8 cellular contexts compared by ENCODE assay signal in the genomic region with DNA sequence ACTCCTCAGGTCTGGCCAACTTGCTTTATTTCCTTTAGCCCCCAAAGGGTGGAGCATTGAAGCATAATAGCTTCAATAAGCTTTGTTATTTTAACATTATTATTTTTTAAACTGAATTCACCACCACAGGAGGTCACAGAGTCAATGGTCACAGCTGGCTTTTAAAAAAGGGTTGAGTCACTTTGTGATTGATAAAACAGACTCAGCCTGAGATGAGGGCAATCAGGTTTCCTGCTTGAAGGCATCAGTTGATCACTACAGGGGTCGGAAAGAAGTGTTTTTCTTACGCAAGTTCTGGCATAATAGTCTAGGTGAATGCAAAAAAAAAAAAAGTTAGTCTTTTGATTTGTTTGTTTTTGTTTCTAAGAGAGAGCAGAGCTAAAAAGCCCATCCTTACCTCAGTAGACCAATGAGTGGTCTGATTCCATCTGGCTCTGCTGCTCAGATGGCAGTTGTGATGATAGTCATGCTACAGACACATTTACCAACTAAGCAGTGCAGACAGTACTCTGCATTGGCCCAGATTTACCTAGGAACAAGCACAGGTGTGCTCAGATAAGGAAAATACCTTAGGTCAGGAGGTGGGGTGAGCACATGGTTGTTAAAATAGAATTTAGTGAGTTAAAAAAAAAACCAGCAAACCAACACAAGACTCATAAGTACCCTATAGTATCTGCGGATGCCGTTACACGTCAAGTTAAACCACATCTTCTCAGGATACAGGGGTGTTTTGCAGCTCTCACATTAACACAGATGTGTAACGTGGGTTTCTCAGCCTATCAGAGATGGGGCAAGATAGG. TPM values are rescaled to one million over a fixed set of nuclear protein-coding genes. Genes with fewer than 3 reads are reported as not detected.
DNase-seq lines count a peak whose midpoint lies in the region; ATAC-seq, FAIRE-seq and TF ChIP-seq lines count a peak whose summit lies in the region.

No MANE protein-coding gene starts in this region.

- H3K9me3 ChIP-seq in GM12878 (replicated peaks; ENCODE audit: control insufficient read depth, insufficient read depth, low read length) (no peaks in the 10 kb centered on the region; the same call in 2 of the 3 replicates), pancreas (no peaks in the 10 kb centered on the region)

- no peak for FAIRE-seq in GM12878 (lab: Jason Lieb, UNC)
- FAIRE-seq in pancreas (lab: Jason Lieb, UNC) = no peak

- H3K27me3 ChIP-seq in GM12878 (replicated peaks in 1 of 2; ENCODE audit: control insufficient read depth in 2 of 2, insufficient read depth in 2 of 2, low read length in 1 of 2) (no peaks in the 10 kb centered on the region), pancreas (no peaks in the 10 kb centered on the region)

- in situ Hi-C loops in GM12878 (cut with MboI) = no loop called here

- POLR2A ChIA-PET in GM12878 (lab: Charles Lee) = no interaction called here

- H3K36me3 ChIP-seq in GM12878 (ENCODE audit: control insufficient read depth in 2 of 2, insufficient read depth in 2 of 2, low read length in 1 of 2) (no peaks in the 10 kb centered on the region), pancreas (no peaks in the 10 kb centered on the region)

- TF ChIP-seq POLR2A in GM12878 (IDR thresholded peaks at IDR 0.05; ENCODE audit: low read depth, low read length) = no peak

- H4K20me1 ChIP-seq in GM12878 (ENCODE audit: control insufficient read depth, insufficient read depth) = no peaks in the 10 kb centered on the region

- H3K4me2 ChIP-seq in GM12878 (ENCODE audit: control insufficient read depth, insufficient read depth) = peak overlapping the region; percentile 97

- DNase-seq in GM12878 (ENCODE audit: low read depth, low spot score) (no peak), pancreas (no peak), NCI-H446 treated with DMSO at 0.1 percent for 48 hours (lab: John Stamatoyannopoulos, UW) (no peak), NCI-H2081 treated with DMSO at 0.1 percent for 48 hours (lab: John Stamatoyannopoulos, UW) (no peak), HCEC 1CT (no peak), GM03348 (ENCODE audit: low spot score) (no peak)

- peak overlapping the region; percentile 79 for H3K9ac ChIP-seq in GM12878 (ENCODE audit: control insufficient read depth, insufficient read depth, low read length)

- H3K79me2 ChIP-seq in GM12878 (ENCODE audit: control insufficient read depth, insufficient read depth, low read length) = no peaks in the 10 kb centered on the region

- ATAC-seq in GM18861 (IDR thresholded peaks at IDR 0.05; ENCODE audit: unreplicated experiment) = peak; percentile 25
- ATAC-seq in HG03175 (IDR thresholded peaks at IDR 0.05; ENCODE audit: unreplicated experiment) = peak; percentile 29
- peak; percentile 5; the same call in 1 of the 3 replicates for ATAC-seq in GM12878
- ATAC-seq in pancreas = peak in 3 of 4 donors; percentile 28 to 38 (median 31)

- 11% methylated on average over 6 of the region's 6 CpGs for WGBS in GM12878 (ENCODE audit: insufficient coverage, insufficient replicate concordance, low lambda C conversion rate, missing lambda C conversion rate)
- 57 to 68% methylated on average over 6 of the region's 6 CpGs for WGBS in pancreas, 2 donors

- peak overlapping the region; percentile 88 for H3K27ac ChIP-seq in GM12878 (ENCODE audit: control insufficient read depth, insufficient read depth)
- H3K27ac ChIP-seq in pancreas = peak overlapping the region in 2 of 4 donors; percentile 4 to 5

- RAD21 ChIA-PET in GM12878 (lab: Charles Lee; ENCODE audit: unreplicated experiment) = interaction anchor here (0.9 to 2.6 kb wide), 5 partner anchors 77 to 115 kb away, joined by 3 to 29 read pairs (median 10); no protein-coding TSS in a partner anchor

- CTCF ChIA-PET in GM12878 (lab: Yijun Ruan, JAX) = interaction anchor here (1.5 to 2.5 kb wide), 3 partner anchors 73 to 122 kb away, joined by 4 to 22 read pairs (median 5); no protein-coding TSS in a partner anchor

- H3K4me3 ChIP-seq in GM12878 (peak overlapping the region; percentile 63), pancreas (no peak overlapping the region)

- intact Hi-C loops in GM12878 (cut with micrococcal nuclease; ENCODE audit: unreplicated experiment) = loop anchor here (1.0 to 10.0 kb wide), 2 partner anchors 77 to 470 kb away; partner anchors contain the start of genes ATP6V1A and NAA50
- intact Hi-C loops in pancreas (cut with DNase I) = no loop called here

- TF ChIP-seq CTCF in GM12878 (IDR thresholded peaks at IDR 0.05 in 2 of 3, conservative IDR thresholded peaks at IDR 0.05 in 1 of 3; ENCODE audit: control insufficient read depth in 2 of 3, extremely low read depth in 1 of 3, insufficient read depth in 1 of 3, low read depth in 3 of 3, low read length in 3 of 3) (no peak), pancreas (IDR thresholded peaks at IDR 0.05) (no peak)

- SMC1A ChIA-PET in GM12878 (lab: Charles Lee; ENCODE audit: uncharacterized antibody, unreplicated experiment) = interaction anchor here (0.6 to 2.6 kb wide), 11 partner anchors 10 to 120 kb away, joined by 3 to 18 read pairs (median 3); no protein-coding TSS in a partner anchor

- TF ChIP-seq RAD21 in GM12878 (IDR thresholded peaks at IDR 0.05; ENCODE audit: insufficient read depth, low read depth, low read length) = no peak

- H2AFZ ChIP-seq in GM12878 (ENCODE audit: control insufficient read depth, low read depth, low read length) = peak overlapping the region; percentile 74

- H3K4me1 ChIP-seq in GM12878 (ENCODE audit: control insufficient read depth, insufficient read depth, low read length) (peaks cover 20% of the 10 kb centered on the region), pancreas (no peaks in the 10 kb centered on the region)

- no TSS peak for BruUV-seq in GM12878 (replicated peaks; lab: Mats Ljungman, UMichigan)

- TF ChIP-seq EP300 in GM12878 (IDR thresholded peaks at IDR 0.05; ENCODE audit: borderline replicate concordance in 1 of 2, control insufficient read depth in 1 of 2, low read depth in 2 of 2, low read length in 2 of 2) = peak in 1 of 2 experiments; percentile 31; a peak in 1 of 4 replicates

TF ChIP-seq in GM12878, 131 proteins besides CTCF, POLR2A, EP300 and RAD21:
- TF ChIP-seq ATF7 (IDR thresholded peaks at IDR 0.05; ENCODE audit: low read depth) = no peak
- no peak for TF ChIP-seq LARP7 (IDR thresholded peaks at IDR 0.05)
- peak; percentile 31; the same call in 1 of the 2 replicates for TF ChIP-seq ZNF384 (IDR thresholded peaks at IDR 0.05; ENCODE audit: borderline replicate concordance, low read depth, low read length)
- TF ChIP-seq, protein P1, sequence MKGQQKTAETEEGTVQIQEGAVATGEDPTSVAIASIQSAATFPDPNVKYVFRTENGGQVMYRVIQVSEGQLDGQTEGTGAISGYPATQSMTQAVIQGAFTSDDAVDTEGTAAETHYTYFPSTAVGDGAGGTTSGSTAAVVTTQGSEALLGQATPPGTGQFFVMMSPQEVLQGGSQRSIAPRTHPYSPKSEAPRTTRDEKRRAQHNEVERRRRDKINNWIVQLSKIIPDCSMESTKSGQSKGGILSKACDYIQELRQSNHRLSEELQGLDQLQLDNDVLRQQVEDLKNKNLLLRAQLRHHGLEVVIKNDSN (IDR thresholded peaks at IDR 0.05; ENCODE audit: borderline replicate concordance, extremely low read length, insufficient read depth, low read depth, low read length) = no peak
- 0 out of 2 replicates have a peak, but pooled peaks have one; percentile 38 for TF ChIP-seq RUNX3 (IDR thresholded peaks at IDR 0.05; ENCODE audit: low read length)

RNA-seq across cellular contexts. Expression of gene ZNF80, which starts 22.6 kb away (rescaled TPM):
- total RNA-seq in GM12878 (2013; cell fraction: nucleolus; rRNA removed) = not detected in 2 replicates
- total RNA-seq in GM12878 (2014; rRNA removed) (not detected in 2 replicates), GM12878 (2014; rRNA removed; fragmentation: Illumina TruSeq; extraction: Trizol) (not detected in 2 replicates), GM12878 (2021) (not detected in 2 replicates), pancreas (under 1 TPM in 1 of 6 donors, not detected in 5; 0.09 TPM)
- 0.10 TPM for polyA plus RNA-seq in GM12878 (2011; ENCODE audit: low read depth)
- polyA plus RNA-seq in GM12878 (2011; rRNA removed) (not detected in 2 replicates), GM12878 (2014; fragmentation: Illumina TruSeq; extraction: Trizol) (not detected in 2 replicates), GM12878 (2014; fragmentation: Nextera tagmentation; extraction: Ambion mirVana) (not detected), GM12878 (2014; rRNA removed) (not detected in 2 replicates), GM12878 (2016; fragmentation: Nextera tagmentation; extraction: Ambion mirVana) (not detected), pancreas (not detected)
- not detected in 2 replicates for polyA plus RNA-seq in GM12878 (2011; cell fraction: cytosol; rRNA removed)
- not detected in 2 replicates for polyA plus RNA-seq in GM12878 (2011; cell fraction: nucleus; rRNA removed)
- not detected in 2 replicates for polyA plus RNA-seq in GM12878 (2012)
- polyA minus RNA-seq in GM12878 (2011; rRNA and poly(A)+ RNA removed) = not detected in 2 replicates
- polyA minus RNA-seq in GM12878 (2011; cell fraction: cytosol; rRNA and poly(A)+ RNA removed) = not detected in 2 replicates
- polyA minus RNA-seq in GM12878 (2011; cell fraction: nucleus; rRNA and poly(A)+ RNA removed) = not detected in 2 replicates

RNA-seq across cellular contexts. Expression of gene DRD3, which starts 35.9 kb away (rescaled TPM):
- not detected in 2 replicates for total RNA-seq in GM12878 (2013; cell fraction: nucleolus; rRNA removed)
- total RNA-seq in GM12878 (2014; rRNA removed) (not detected in 2 replicates), GM12878 (2014; rRNA removed; fragmentation: Illumina TruSeq; extraction: Trizol) (not detected in 2 replicates), GM12878 (2021) (not detected in 2 replicates), pancreas (not detected)
- polyA plus RNA-seq in GM12878 (2011; ENCODE audit: low read depth) = not detected
- polyA plus RNA-seq in GM12878 (2011; rRNA removed) (not detected in 2 replicates), GM12878 (2014; fragmentation: Illumina TruSeq; extraction: Trizol) (not detected in 2 replicates), GM12878 (2014; fragmentation: Nextera tagmentation; extraction: Ambion mirVana) (not detected), GM12878 (2014; rRNA removed) (not detected in 2 replicates), GM12878 (2016; fragmentation: Nextera tagmentation; extraction: Ambion mirVana) (not detected), pancreas (not detected)
- not detected in 2 replicates for polyA plus RNA-seq in GM12878 (2011; cell fraction: cytosol; rRNA removed)
- not detected in 2 replicates for polyA plus RNA-seq in GM12878 (2011; cell fraction: nucleus; rRNA removed)
- not detected in 2 replicates for polyA plus RNA-seq in GM12878 (2012)
- not detected in 2 replicates for polyA minus RNA-seq in GM12878 (2011; rRNA and poly(A)+ RNA removed)
- polyA minus RNA-seq in GM12878 (2011; cell fraction: cytosol; rRNA and poly(A)+ RNA removed) = not detected in 2 replicates
- polyA minus RNA-seq in GM12878 (2011; cell fraction: nucleus; rRNA and poly(A)+ RNA removed) = not detected in 2 replicates
